In the genomic region with DNA sequence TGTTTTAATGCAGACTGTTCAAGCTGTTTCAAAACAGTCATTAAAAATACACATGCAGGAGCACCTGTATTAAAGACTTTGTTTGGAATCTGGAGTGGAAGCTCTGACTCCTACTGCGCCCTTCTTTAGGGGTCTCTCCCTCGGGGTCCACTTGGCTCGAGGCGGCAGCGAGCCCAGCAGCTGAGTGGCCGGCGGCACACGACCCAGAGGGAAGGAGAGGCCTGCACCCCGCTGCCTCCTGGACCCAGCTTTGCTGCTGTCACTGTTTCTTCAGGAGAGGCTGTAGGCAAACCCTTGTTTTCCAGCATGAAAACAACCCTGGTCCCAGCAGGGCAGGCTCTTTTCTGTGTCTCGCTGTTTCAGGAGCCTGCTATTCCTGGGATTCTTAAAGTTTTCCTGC, we compare ENCODE assay signal across 22 cellular contexts. TPM values are rescaled to one million over a fixed set of nuclear protein-coding genes. Genes with fewer than 3 reads are reported as not detected.
A peak's percentile ranks its signal among the peaks of the same experiment; 100 is the strongest.
DNase-seq lines count a peak whose midpoint lies in the region; ATAC-seq, FAIRE-seq and TF ChIP-seq lines count a peak whose summit lies in the region.
"Had no signal": no experiment of that assay in that cellular context is flagged by ENCODE, and none has a peak within 500 bp of the region (broad histone marks: within the 10 kb centered on the region; RNA-seq: fewer than 3 reads in every experiment).

No MANE protein-coding gene starts in this region.

- H3K36me3 ChIP-seq in HUES6 (ENCODE audit: control insufficient read depth, insufficient read depth, low read length) (peaks cover 94% of the 10 kb centered on the region), pancreas (peaks cover 3 to 26% (median 4%) of the 10 kb centered on the region in 3 donors)

- H3K27me3 Mint-ChIP-seq in brain: no peaks in the 10 kb centered on the region
- H3K27me3 Mint-ChIP-seq: CD8-positive, alpha-beta memory T cell; IgD-negative memory B cell had no signal

- no peak for TF ChIP-seq POLR2A in GM12891 (IDR thresholded peaks at IDR 0.05; ENCODE audit: low read depth, low read length)

- H3K4me3 ChIP-seq in HUES6 (ENCODE audit: low read depth, low read length) (no peak overlapping the region), pancreas (no peak overlapping the region)
- H3K4me3 ChIP-seq: SK-N-MC had no signal

- H3K9me3 ChIP-seq in HUES6 (ENCODE audit: control insufficient read depth, insufficient read depth, low read depth, low read length) (no peaks in the 10 kb centered on the region), pancreas (no peaks in the 10 kb centered on the region)

- H3K36me3 Mint-ChIP-seq in brain: peaks cover 28% of the 10 kb centered on the region

- peak overlapping the region in 3 of 5 experiments; percentile 70 to 91 (median 82) for H3K27ac Mint-ChIP-seq in brain
- H3K27ac Mint-ChIP-seq: IgD-negative memory B cell had no signal

- H3K9ac ChIP-seq in HUES6 (ENCODE audit: low read length): no peak overlapping the region
- H3K9ac ChIP-seq: KMS-11 had no signal

- H3K4me3 Mint-ChIP-seq in brain: peak overlapping the region in 1 of 5 experiments; percentile 60
- H3K4me3 Mint-ChIP-seq: CD14-positive monocyte; CD8-positive, alpha-beta memory T cell had no signal

- H3K4me1 ChIP-seq in HUES6 (ENCODE audit: control insufficient read depth, insufficient read depth, low read length) (no peaks in the 10 kb centered on the region), pancreas (peaks cover 18 to 24% (median 19%) of the 10 kb centered on the region in 3 donors)

- no peaks in the 10 kb centered on the region for H3K9me3 Mint-ChIP-seq in brain
- H3K9me3 Mint-ChIP-seq: CD14-positive monocyte; CD8-positive, alpha-beta memory T cell; IgD-negative memory B cell had no signal

- no peak for FAIRE-seq in pancreas (lab: Jason Lieb, UNC)
- FAIRE-seq in GM12891 (lab: Jason Lieb, UNC): no peak
- FAIRE-seq: GM18507 had no signal

- H3K27me3 ChIP-seq in HUES6 (ENCODE audit: control insufficient read depth, insufficient read depth, low read length): no peaks in the 10 kb centered on the region
- H3K27me3 ChIP-seq in pancreas: no peaks in the 10 kb centered on the region

- TF ChIP-seq CTCF in brain (conservative IDR thresholded peaks at IDR 0.05) (no peak), pancreas (IDR thresholded peaks at IDR 0.05) (no peak)

- 83 to 93% methylated on average over 10 of the region's 10 CpGs for WGBS in pancreas, 2 donors

- H3K4me1 Mint-ChIP-seq in brain: peaks cover 28% of the 10 kb centered on the region
- H3K4me1 Mint-ChIP-seq: CD14-positive monocyte had no signal

- peak overlapping the region; percentile 2; the same call in 1 of the 2 replicates for H3K27ac ChIP-seq in HUES6 (ENCODE audit: low read depth, low read length)
- peak overlapping the region in 3 of 4 donors; percentile 2 to 52 (median 36) for H3K27ac ChIP-seq in pancreas
- H3K27ac ChIP-seq: KMS-11, SK-N-MC had no signal

- peak in 2 of 6 donors; percentile 29 to 33 for DNase-seq in pancreas
- no peak for DNase-seq in HT-29 (ENCODE audit: low spot score)
- no peak for DNase-seq in LoVo (ENCODE audit: low spot score)
- DNase-seq in GM12891 (ENCODE audit: insufficient read length, low spot score): no peak
- no peak for DNase-seq in RKO (ENCODE audit: low spot score)
- DNase-seq: CD8-positive, alpha-beta memory T cell; GOT3; HCEC 1CT; NCI-H1092; NCI-H1417 treated with DMSO at 0.1 percent for 48 hours; NCI-H1694 treated with DMSO at 0.1 percent for 48 hours; NCI-H526 treated with DMSO at 0.1 percent for 48 hours; SIG-M5 had no signal

- ATAC-seq in pancreas: no peak

- intact Hi-C loops in pancreas (cut with DNase I): no loop called here

TF ChIP-seq in GM12891, 5 proteins besides CTCF, POLR2A, EP300 and RAD21:
- TF ChIP-seq SPI1 (IDR thresholded peaks at IDR 0.05; ENCODE audit: low read depth, low read length) (no peak), POU2F2 (IDR thresholded peaks at IDR 0.05; ENCODE audit: low read depth, low read length) (no peak), POLR2AphosphoS5 (IDR thresholded peaks at IDR 0.05; ENCODE audit: low read depth, low read length) (no peak), TAF1 (IDR thresholded peaks at IDR 0.05; ENCODE audit: low read depth, low read length) (no peak), PAX5 (IDR thresholded peaks at IDR 0.05; ENCODE audit: insufficient read depth, low read length, severe bottlenecking) (no peak)
TF ChIP-seq in GM12891: peak in this region for 0.

RNA-seq across cellular contexts. Expression of a gene that starts 29.2 kb away (rescaled TPM):
- polyA plus RNA-seq in brain (ENCODE audit: insufficient read depth, low read depth, low replicate concordance) (0.75 TPM), pancreas (100 to 1,000 TPM; 155 to 239 TPM)
- total RNA-seq in pancreas: 10 to 100 TPM; 25.5 to 99.7 (median 92.2) TPM
- 0.08 and 0.31 TPM in 2 replicates for total RNA-seq in HT-29 (2014; rRNA removed; shearing (Covaris generic))
- polyA plus RNA-seq in GM12891 (2012; ENCODE audit: low read depth, missing spikeins): 0.47 TPM
- total RNA-seq: A673; CD8-positive, alpha-beta memory T cell; NCI-H460 had no signal
- polyA plus RNA-seq: CD14-positive monocyte; CD8-positive, alpha-beta memory T cell; IgD-negative memory B cell had no signal

Comparison
In these comparisons a context has a peak if more than half of its experiments do, and no peak if none do; other contexts are left out.
1. RNA of a gene that starts 29.2 kb away (total RNA-seq): 25.5 to 99.7 TPM in pancreas; 0.08 to 0.31 TPM in HT-29; every median in the first group is over 10 times any median in the second.